8 cellular contexts compared by ENCODE assay signal in genomic region chr21:32921632-32922230, GRCh38.
DNase-seq lines count a peak whose midpoint lies in the region; ATAC-seq and TF ChIP-seq lines count a peak whose summit lies in the region.

No MANE protein-coding gene starts in this region.

- H3K4me3 ChIP-seq in CD4-positive, CD25-positive, alpha-beta regulatory T cell (ENCODE audit: low read depth, low read length) = no peak overlapping the region

- H3K9me3 Mint-ChIP-seq in CD4-positive, CD25-positive, alpha-beta regulatory T cell = peaks cover 2 to 22% (median 13%) of the 10 kb centered on the region in 7 donors

- ATAC-seq in CD4-positive, CD25-positive, alpha-beta regulatory T cell (ENCODE audit: low read depth in 2 of 2) = no peak
- ATAC-seq in GM21737 (IDR thresholded peaks at IDR 0.05; ENCODE audit: unreplicated experiment) = no peak

- H3K4me3 Mint-ChIP-seq in CD4-positive, CD25-positive, alpha-beta regulatory T cell = no peak overlapping the region

- DNase-seq in CD4-positive, CD25-positive, alpha-beta regulatory T cell = peak; percentile 3 to 36 (median 26)
- peak; percentile 52 for DNase-seq in activated CD8-positive, alpha-beta memory T cell treated with anti-CD3 and anti-CD28 coated beads, Interleukin-2, amount 50 U/mL, for 4 hours
- DNase-seq in iPS DF 19.7 (ENCODE audit: low read depth, low spot score) (peak; percentile 12), GM19238 (ENCODE audit: insufficient read length, low spot score) (no peak), GF-D8 (lab: John Stamatoyannopoulos, UW) (no peak)
- peak; percentile 12 for DNase-seq in stimulated activated naive CD4-positive, alpha-beta T cell treated with Interleukin-2 at 50 U/mL for 16 hours (lab: John Stamatoyannopoulos, UW)

- peaks cover 7% of the 10 kb centered on the region for H3K27me3 Mint-ChIP-seq in CD4-positive, CD25-positive, alpha-beta regulatory T cell

- no peaks in the 10 kb centered on the region for H3K36me3 ChIP-seq in CD4-positive, CD25-positive, alpha-beta regulatory T cell (ENCODE audit: control insufficient read depth, insufficient read depth, low read length)

- no peak overlapping the region for H3K27ac ChIP-seq in CD4-positive, CD25-positive, alpha-beta regulatory T cell (ENCODE audit: insufficient read depth, low read length, poor library complexity, severe bottlenecking)

- H3K4me1 Mint-ChIP-seq in CD4-positive, CD25-positive, alpha-beta regulatory T cell = peaks cover 0 to 7% (median 5%) of the 10 kb centered on the region in 4 donors

- no peaks in the 10 kb centered on the region for H3K4me1 ChIP-seq in CD4-positive, CD25-positive, alpha-beta regulatory T cell (ENCODE audit: control insufficient read depth, insufficient read depth, low read length, poor library complexity, severe bottlenecking)

- H3K27ac Mint-ChIP-seq in CD4-positive, CD25-positive, alpha-beta regulatory T cell = no peak overlapping the region

- no peaks in the 10 kb centered on the region for H3K27me3 ChIP-seq in CD4-positive, CD25-positive, alpha-beta regulatory T cell (ENCODE audit: control insufficient read depth, insufficient read depth, low read length)

- peaks cover 16 to 18% of the 10 kb centered on the region in 2 experiments for H3K9me3 ChIP-seq in CD4-positive, CD25-positive, alpha-beta regulatory T cell (ENCODE audit: control insufficient read depth in 2 of 2, low read length in 2 of 2)

- peaks cover 3% of the 10 kb centered on the region for H3K36me3 Mint-ChIP-seq in CD4-positive, CD25-positive, alpha-beta regulatory T cell

- no peak for TF ChIP-seq EP300 in Ishikawa (IDR thresholded peaks at IDR 0.05; ENCODE audit: borderline replicate concordance)

- peak; percentile 32 for TF ChIP-seq RAD21 in Ishikawa (IDR thresholded peaks at IDR 0.05; ENCODE audit: low read depth)

TF ChIP-seq in Ishikawa, 13 proteins besides CTCF, POLR2A, EP300 and RAD21:
- TF ChIP-seq USF1 (IDR thresholded peaks at IDR 0.05) (no peak), ZBTB7A (IDR thresholded peaks at IDR 0.05; ENCODE audit: low read depth) (no peak), CEBPB (IDR thresholded peaks at IDR 0.05) (no peak), MAX (IDR thresholded peaks at IDR 0.05) (no peak), TAF1 (IDR thresholded peaks at IDR 0.05; ENCODE audit: low read depth) (no peak)
TF ChIP-seq in Ishikawa: peak in this region for 0.

Comparison
In these comparisons a context has a peak if more than half of its experiments do, and no peak if none do; other contexts are left out.
1. DNase-seq: peak in CD4-positive, CD25-positive, alpha-beta regulatory T cell (3 of 3), activated CD8-positive, alpha-beta memory T cell treated with anti-CD3 and anti-CD28 coated beads, Interleukin-2, amount 50 U/mL, for 4 hours (single experiment), iPS DF 19.7 (single experiment) and stimulated activated naive CD4-positive, alpha-beta T cell treated with Interleukin-2 at 50 U/mL for 16 hours (single experiment); none in GM19238 (single experiment) and GF-D8 (single experiment).